ENCODE assay signal across 21 cellular contexts in genomic region chr11:126333142-126333541, GRCh38. TPM values are rescaled to one million over a fixed set of nuclear protein-coding genes. Genes with fewer than 3 reads are reported as not detected.
DNase-seq lines count a peak whose midpoint lies in the region; ATAC-seq, FAIRE-seq and TF ChIP-seq lines count a peak whose summit lies in the region.
"Had no signal": no experiment of that assay in that cellular context is flagged by ENCODE, and none has a peak within 500 bp of the region (broad histone marks: within the 10 kb centered on the region; RNA-seq: fewer than 3 reads in every experiment).

No MANE protein-coding gene starts in this region.

- no peak overlapping the region for H3K4me2 ChIP-seq in astrocyte (ENCODE audit: low read length)
- H3K4me2 ChIP-seq: GM23338 had no signal

- no peak for FAIRE-seq in astrocyte (lab: Jason Lieb, UNC)
- FAIRE-seq: D721Med, G401.6, GM12891, RCC 7860 had no signal

- DNase-seq in NCI-H2029 (lab: John Stamatoyannopoulos, UW), result peak; percentile 43
- no peak for DNase-seq in astrocyte (ENCODE audit: low read depth)
- no peak for DNase-seq in neural crest cell (ENCODE audit: low read depth, low spot score)
- DNase-seq in cerebellar cortex (ENCODE audit: low spot score), result no peak
- DNase-seq in stimulated activated naive B cell treated with anti-CD40 and anti-IgM and Interleukin-4, amounts not matched to agents 10 μg/mL and 1 μg/mL and 100 μg/mL, for 72 hours, result no peak
- DNase-seq: CD4-positive, alpha-beta memory T cell; DMS79 treated with DMSO at 0.1 percent for 48 hours; KBM-7; NCI-H1105 treated with DMSO at 0.1 percent for 48 hours; NCI-H187 treated with DMSO at 0.1 percent for 48 hours; NCI-H2171 treated with DMSO at 0.1 percent for 48 hours; NCI-H510A treated with DMSO at 0.1 percent for 48 hours had no signal

- H3K79me2 ChIP-seq in astrocyte (ENCODE audit: insufficient read depth, low read length), result no peaks in the 10 kb centered on the region

- peaks cover 1% of the 10 kb centered on the region for H3K9me3 Mint-ChIP-seq in astrocyte (ENCODE audit: unreplicated experiment)
- H3K9me3 Mint-ChIP-seq in neural crest cell, result no peaks in the 10 kb centered on the region
- no peaks in the 10 kb centered on the region for H3K9me3 Mint-ChIP-seq in stimulated activated naive B cell treated with anti-CD40 and anti-IgM and Interleukin-4, amounts not matched to agents 10 μg/mL and 1 μg/mL and 100 μg/mL, for 72 hours
- H3K9me3 Mint-ChIP-seq: CD4-positive, alpha-beta memory T cell; GM23338 had no signal

- TF ChIP-seq CTCF in C4-2B (conservative IDR thresholded peaks at IDR 0.05) (no peak), astrocyte (IDR thresholded peaks at IDR 0.05; ENCODE audit: insufficient read depth, low read depth, low read length) (no peak), neural crest cell (conservative IDR thresholded peaks at IDR 0.05) (no peak)

- H3K4me1 ChIP-seq in astrocyte (ENCODE audit: insufficient read depth, low read length), result peaks cover 23% of the 10 kb centered on the region

- peak overlapping the region; percentile 62 for H3K27ac ChIP-seq in C4-2B
- no peak overlapping the region for H3K27ac ChIP-seq in astrocyte (ENCODE audit: low read depth, low read length)
- H3K27ac ChIP-seq: HL-60 had no signal

- H3K9ac ChIP-seq in astrocyte (ENCODE audit: low read length), result no peak overlapping the region

- H3K4me3 Mint-ChIP-seq in astrocyte (ENCODE audit: unreplicated experiment) (no peak overlapping the region), neural crest cell (no peak overlapping the region)
- H3K4me3 Mint-ChIP-seq in stimulated activated naive B cell treated with anti-CD40 and anti-IgM and Interleukin-4, amounts not matched to agents 10 μg/mL and 1 μg/mL and 100 μg/mL, for 72 hours, result no peak overlapping the region
- H3K4me3 Mint-ChIP-seq: CD4-positive, alpha-beta memory T cell; GM23338 had no signal

- H4K20me1 ChIP-seq in astrocyte (ENCODE audit: insufficient read depth, low read length), result peaks cover 4% of the 10 kb centered on the region

- H3K27me3 Mint-ChIP-seq in astrocyte (ENCODE audit: low read depth, unreplicated experiment) (no peaks in the 10 kb centered on the region), neural crest cell (ENCODE audit: low read depth) (no peaks in the 10 kb centered on the region)
- H3K27me3 Mint-ChIP-seq in stimulated activated naive B cell treated with anti-CD40 and anti-IgM and Interleukin-4, amounts not matched to agents 10 μg/mL and 1 μg/mL and 100 μg/mL, for 72 hours, result no peaks in the 10 kb centered on the region
- H3K27me3 Mint-ChIP-seq: CD4-positive, alpha-beta memory T cell had no signal

- no peak overlapping the region for H2AFZ ChIP-seq in astrocyte (ENCODE audit: low read depth, low read length)
- H2AFZ ChIP-seq: GM23338 had no signal

- H3K27ac Mint-ChIP-seq in astrocyte (ENCODE audit: unreplicated experiment) (peak overlapping the region; percentile 56), neural crest cell (ENCODE audit: unreplicated experiment) (peak overlapping the region; percentile 32)
- H3K27ac Mint-ChIP-seq in stimulated activated naive B cell treated with anti-CD40 and anti-IgM and Interleukin-4, amounts not matched to agents 10 μg/mL and 1 μg/mL and 100 μg/mL, for 72 hours, result no peak overlapping the region
- H3K27ac Mint-ChIP-seq: GM23338 had no signal

- no peak for ATAC-seq in HG03039 (IDR thresholded peaks at IDR 0.05; ENCODE audit: unreplicated experiment)
- no peak for ATAC-seq in HG03521 (IDR thresholded peaks at IDR 0.05; ENCODE audit: unreplicated experiment)
- ATAC-seq in stimulated activated naive B cell treated with anti-CD40 and anti-IgM and Interleukin-4, amounts not matched to agents 10 μg/mL and 1 μg/mL and 100 μg/mL, for 72 hours (replicated peaks), result no peak
- ATAC-seq: GM23338 had no signal

- no peaks in the 10 kb centered on the region for H3K36me3 ChIP-seq in astrocyte (ENCODE audit: insufficient read depth, low read length)

- peaks cover 8% of the 10 kb centered on the region for H3K36me3 Mint-ChIP-seq in astrocyte (ENCODE audit: low read depth, unreplicated experiment)
- no peaks in the 10 kb centered on the region for H3K36me3 Mint-ChIP-seq in neural crest cell (ENCODE audit: low read depth)
- H3K36me3 Mint-ChIP-seq in stimulated activated naive B cell treated with anti-CD40 and anti-IgM and Interleukin-4, amounts not matched to agents 10 μg/mL and 1 μg/mL and 100 μg/mL, for 72 hours, result peaks cover 34 to 76% of the 10 kb centered on the region in 2 donors

- no peaks in the 10 kb centered on the region for H3K27me3 ChIP-seq in astrocyte (ENCODE audit: insufficient read depth, low read length)

- no peak overlapping the region for H3K4me3 ChIP-seq in astrocyte (ENCODE audit: insufficient read depth, low read depth, low read length)
- H3K4me3 ChIP-seq: GM23338 had no signal

- H3K4me1 Mint-ChIP-seq in astrocyte (ENCODE audit: low read depth, unreplicated experiment), result peaks cover 44% of the 10 kb centered on the region
- peaks cover 31% of the 10 kb centered on the region for H3K4me1 Mint-ChIP-seq in neural crest cell
- peaks cover 9 to 10% of the 10 kb centered on the region in 2 donors for H3K4me1 Mint-ChIP-seq in stimulated activated naive B cell treated with anti-CD40 and anti-IgM and Interleukin-4, amounts not matched to agents 10 μg/mL and 1 μg/mL and 100 μg/mL, for 72 hours

- no peaks in the 10 kb centered on the region for H3K9me3 ChIP-seq in astrocyte (ENCODE audit: insufficient read depth, low read depth, low read length)

RNA-seq across cellular contexts. Expression of gene ST3GAL4, which starts 22.3 kb away (rescaled TPM):
- total RNA-seq in astrocyte, result 12.2 and 14.1 TPM in 2 replicates
- total RNA-seq in neural crest cell, result 22.4 and 23.1 TPM in 2 replicates

RNA-seq across cellular contexts. Expression of gene DCPS, which starts 29.3 kb away (rescaled TPM):
- total RNA-seq in astrocyte (11.3 and 14.0 TPM in 2 replicates), neural crest cell (22.9 and 23.3 TPM in 2 replicates)

RNA-seq across cellular contexts. Expression of gene TIRAP, which starts 50.2 kb away (rescaled TPM):
- 6.6 and 6.8 TPM in 2 replicates for total RNA-seq in astrocyte
- total RNA-seq in neural crest cell, result 9.7 and 10.6 TPM in 2 replicates
